2 cellular contexts compared by ENCODE assay signal in the genomic region with DNA sequence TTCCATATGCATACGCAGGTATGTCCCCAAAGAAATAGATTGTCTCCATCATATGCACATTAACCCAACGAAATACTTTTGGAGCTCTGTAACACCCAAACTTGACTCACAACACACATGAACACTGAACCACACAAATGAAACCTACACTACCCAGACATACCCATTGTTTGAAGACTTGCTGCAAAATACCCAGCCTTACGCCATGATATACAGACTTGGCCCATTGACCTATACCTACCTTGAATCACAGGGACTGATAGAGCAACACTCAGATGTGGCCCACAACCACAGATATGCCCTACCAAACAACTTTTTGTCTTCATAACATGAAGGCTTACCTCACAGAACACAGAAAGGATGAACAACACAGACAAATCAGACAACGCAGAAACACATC.
TF ChIP-seq lines count a peak whose summit lies in the region.

No MANE protein-coding gene starts in this region.

TF ChIP-seq in IMR-90, 13 proteins besides CTCF, POLR2A, EP300 and RAD21:
- TF ChIP-seq SMC3 (IDR thresholded peaks at IDR 0.05; ENCODE audit: low read depth, low read length), result no peak
- no peak for TF ChIP-seq BHLHE40 (IDR thresholded peaks at IDR 0.05; ENCODE audit: low read depth, low read length)
- TF ChIP-seq NFE2L2 (IDR thresholded peaks at IDR 0.05; ENCODE audit: low read depth, low read length), result no peak
- TF ChIP-seq CHD1 (IDR thresholded peaks at IDR 0.05; ENCODE audit: low read depth, low read length), result no peak
- no peak for TF ChIP-seq MAZ (IDR thresholded peaks at IDR 0.05; ENCODE audit: borderline replicate concordance, low read depth, low read length)
- TF ChIP-seq RFX5 (IDR thresholded peaks at IDR 0.05; ENCODE audit: low read depth, low read length), result no peak
- TF ChIP-seq, protein P1, sequence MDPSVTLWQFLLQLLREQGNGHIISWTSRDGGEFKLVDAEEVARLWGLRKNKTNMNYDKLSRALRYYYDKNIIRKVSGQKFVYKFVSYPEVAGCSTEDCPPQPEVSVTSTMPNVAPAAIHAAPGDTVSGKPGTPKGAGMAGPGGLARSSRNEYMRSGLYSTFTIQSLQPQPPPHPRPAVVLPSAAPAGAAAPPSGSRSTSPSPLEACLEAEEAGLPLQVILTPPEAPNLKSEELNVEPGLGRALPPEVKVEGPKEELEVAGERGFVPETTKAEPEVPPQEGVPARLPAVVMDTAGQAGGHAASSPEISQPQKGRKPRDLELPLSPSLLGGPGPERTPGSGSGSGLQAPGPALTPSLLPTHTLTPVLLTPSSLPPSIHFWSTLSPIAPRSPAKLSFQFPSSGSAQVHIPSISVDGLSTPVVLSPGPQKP (IDR thresholded peaks at IDR 0.05; ENCODE audit: borderline replicate concordance, low read depth, low read length), result no peak
- TF ChIP-seq RCOR1 (IDR thresholded peaks at IDR 0.05; ENCODE audit: insufficient replicate concordance, low read length), result no peak
- no peak for TF ChIP-seq CEBPB (IDR thresholded peaks at IDR 0.05; ENCODE audit: low read depth, low read length)
- no peak for TF ChIP-seq MAFK (IDR thresholded peaks at IDR 0.05; ENCODE audit: low read depth, low read length)
- no peak for TF ChIP-seq MXI1 (IDR thresholded peaks at IDR 0.05; ENCODE audit: borderline replicate concordance, low read depth, low read length)
- TF ChIP-seq, protein P2, sequence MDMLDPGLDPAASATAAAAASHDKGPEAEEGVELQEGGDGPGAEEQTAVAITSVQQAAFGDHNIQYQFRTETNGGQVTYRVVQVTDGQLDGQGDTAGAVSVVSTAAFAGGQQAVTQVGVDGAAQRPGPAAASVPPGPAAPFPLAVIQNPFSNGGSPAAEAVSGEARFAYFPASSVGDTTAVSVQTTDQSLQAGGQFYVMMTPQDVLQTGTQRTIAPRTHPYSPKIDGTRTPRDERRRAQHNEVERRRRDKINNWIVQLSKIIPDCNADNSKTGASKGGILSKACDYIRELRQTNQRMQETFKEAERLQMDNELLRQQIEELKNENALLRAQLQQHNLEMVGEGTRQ (IDR thresholded peaks at IDR 0.05; ENCODE audit: low read depth, low read length), result no peak
- no peak for TF ChIP-seq FOS (IDR thresholded peaks at IDR 0.05; ENCODE audit: low read depth, low read length)

TF ChIP-seq in H1, 55 proteins besides CTCF, POLR2A, EP300 and RAD21:
- TF ChIP-seq CHD1 (IDR thresholded peaks at IDR 0.05; ENCODE audit: low read depth, low read length) (no peak), YY1 (IDR thresholded peaks at IDR 0.05; ENCODE audit: low read depth, low read length) (no peak), CTBP2 (IDR thresholded peaks at IDR 0.05; ENCODE audit: borderline replicate concordance, insufficient read depth, insufficient read length, low read length) (no peak), BCL11A (IDR thresholded peaks at IDR 0.05; ENCODE audit: low read depth in 2 of 2, low read length in 2 of 2) (no peak), BACH1 (IDR thresholded peaks at IDR 0.05; ENCODE audit: low read length) (no peak), SIX5 (IDR thresholded peaks at IDR 0.05; ENCODE audit: low read depth, low read length) (no peak), SIN3A (conservative IDR thresholded peaks at IDR 0.05 in 1 of 2, IDR thresholded peaks at IDR 0.05 in 1 of 2; ENCODE audit: low read depth in 1 of 2, low read length in 2 of 2) (no peak), HDAC6 (IDR thresholded peaks at IDR 0.05; ENCODE audit: low read depth, low read length) (no peak), TAF7 (optimal IDR thresholded peaks at IDR 0.05; ENCODE audit: borderline replicate concordance, low read depth, low read length) (no peak), FOSL1 (IDR thresholded peaks at IDR 0.05; ENCODE audit: insufficient read depth, low read depth, low read length) (no peak), NRF1 (IDR thresholded peaks at IDR 0.05; ENCODE audit: low read depth, low read length) (no peak), TEAD4 (IDR thresholded peaks at IDR 0.05; ENCODE audit: low read depth, low read length) (no peak), ASH2L (IDR thresholded peaks at IDR 0.05; ENCODE audit: low read length) (no peak), SIRT6 (IDR thresholded peaks at IDR 0.05; ENCODE audit: low read length) (no peak), TAF1 (IDR thresholded peaks at IDR 0.05; ENCODE audit: low read depth, low read length) (no peak), HDAC2 (IDR thresholded peaks at IDR 0.05; ENCODE audit: borderline replicate concordance in 1 of 2, low read depth in 2 of 2, low read length in 2 of 2) (no peak), CHD2 (IDR thresholded peaks at IDR 0.05; ENCODE audit: low read length) (no peak)
- TF ChIP-seq, protein P2 (IDR thresholded peaks at IDR 0.05; ENCODE audit: low read length), result no peak
- TF ChIP-seq, protein P3, sequence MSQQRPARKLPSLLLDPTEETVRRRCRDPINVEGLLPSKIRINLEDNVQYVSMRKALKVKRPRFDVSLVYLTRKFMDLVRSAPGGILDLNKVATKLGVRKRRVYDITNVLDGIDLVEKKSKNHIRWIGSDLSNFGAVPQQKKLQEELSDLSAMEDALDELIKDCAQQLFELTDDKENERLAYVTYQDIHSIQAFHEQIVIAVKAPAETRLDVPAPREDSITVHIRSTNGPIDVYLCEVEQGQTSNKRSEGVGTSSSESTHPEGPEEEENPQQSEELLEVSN (IDR thresholded peaks at IDR 0.05), result no peak
TF ChIP-seq in H1: peak in this region for 0.
